21 cellular contexts compared by ENCODE assay signal in genomic region chr9:137989999-137990715, GRCh38.
DNase-seq lines count a peak whose midpoint lies in the region; ATAC-seq and TF ChIP-seq lines count a peak whose summit lies in the region.
"Had no signal": no experiment of that assay in that cellular context is flagged by ENCODE, and none has a peak within 500 bp of the region (broad histone marks: within the 10 kb centered on the region; RNA-seq: fewer than 3 reads in every experiment).

No MANE protein-coding gene starts in this region.

- intact Hi-C loops in A673 (cut with micrococcal nuclease; ENCODE audit: unreplicated experiment) (no loop called here), OCI-LY7 (cut with micrococcal nuclease; ENCODE audit: unreplicated experiment) (no loop called here)

- no peak overlapping the region for H2AK5ac ChIP-seq in mesenchymal stem cell (ENCODE audit: low read length, severe bottlenecking)

- H2BK12ac ChIP-seq in mesenchymal stem cell (ENCODE audit: low read length in 2 of 2) = no peak overlapping the region

- H3K36me3 ChIP-seq in A673 (ENCODE audit: insufficient read depth, low read length, poor library complexity, severe bottlenecking) (no peaks in the 10 kb centered on the region), OCI-LY7 (ENCODE audit: insufficient read depth, low read length) (no peaks in the 10 kb centered on the region), mesenchymal stem cell (ENCODE audit: control insufficient read depth in 1 of 2, insufficient read depth in 2 of 2, low read depth in 1 of 2, low read length in 2 of 2) (no peaks in the 10 kb centered on the region)
- H3K36me3 ChIP-seq: ovary had no signal

- H3K36me3 Mint-ChIP-seq in glutamatergic neuron (ENCODE audit: unreplicated experiment) = peaks cover 78% of the 10 kb centered on the region
- H3K36me3 Mint-ChIP-seq: CD4-positive, alpha-beta memory T cell; stimulated activated memory B cell treated with anti-CD40 and anti-IgM and Interleukin-4, amounts not matched to agents 10 μg/mL and 1 μg/mL and 100 μg/mL, for 72 hours had no signal

- BruUV-seq in A673 (replicated peaks; lab: Mats Ljungman, UMichigan) (no TSS peak), OCI-LY7 (replicated peaks; lab: Mats Ljungman, UMichigan) (no TSS peak)

- H3K4me1 Mint-ChIP-seq in glutamatergic neuron (ENCODE audit: low read depth, unreplicated experiment) = no peaks in the 10 kb centered on the region
- H3K4me1 Mint-ChIP-seq: stimulated activated memory B cell treated with anti-CD40 and anti-IgM and Interleukin-4, amounts not matched to agents 10 μg/mL and 1 μg/mL and 100 μg/mL, for 72 hours had no signal

- no peak overlapping the region for H3K9ac ChIP-seq in mesenchymal stem cell (ENCODE audit: low read length)

- H4K8ac ChIP-seq in mesenchymal stem cell (ENCODE audit: low read length) = no peak overlapping the region

- CTCF ChIA-PET in A673 (lab: Charles Lee) = no interaction called here
- CTCF ChIA-PET in OCI-LY7 (lab: Charles Lee; ENCODE audit: unreplicated experiment) = no interaction called here

- H3K4me3 ChIP-seq in A673 (ENCODE audit: low read depth, low read length, poor library complexity, severe bottlenecking) (no peak overlapping the region), OCI-LY7 (ENCODE audit: low read depth, low read length, poor library complexity, severe bottlenecking) (no peak overlapping the region), mesenchymal stem cell (ENCODE audit: insufficient read depth in 1 of 2, low read depth in 1 of 2, low read length in 2 of 2) (no peak overlapping the region)
- H3K4me3 ChIP-seq: lung, ovary had no signal

- WGBS in mesenchymal stem cell = 90% methylated on average over 8 of the region's 8 CpGs

- no peak overlapping the region for H2BK120ac ChIP-seq in mesenchymal stem cell (ENCODE audit: low read depth, low read length)

- H3K4me1 ChIP-seq in A673 (ENCODE audit: insufficient read depth, low read length, poor library complexity, severe bottlenecking) (peaks cover 12% of the 10 kb centered on the region), OCI-LY7 (ENCODE audit: insufficient read depth, low read length, poor library complexity, severe bottlenecking) (no peaks in the 10 kb centered on the region), mesenchymal stem cell (ENCODE audit: control insufficient read depth, insufficient read depth, low read depth, low read length) (no peaks in the 10 kb centered on the region)

- H3K27ac ChIP-seq in A673 (ENCODE audit: low read depth, low read length, poor library complexity, severe bottlenecking) (no peak overlapping the region), OCI-LY7 (ENCODE audit: low read depth, low read length, poor library complexity, severe bottlenecking) (no peak overlapping the region), mesenchymal stem cell (ENCODE audit: low read length, poor library complexity, severe bottlenecking) (no peak overlapping the region)
- H3K27ac ChIP-seq: ovary had no signal

- TF ChIP-seq CTCF in A673 (conservative IDR thresholded peaks at IDR 0.05; ENCODE audit: low read depth, low read length) (no peak), GM12872 (IDR thresholded peaks at IDR 0.05; ENCODE audit: insufficient read depth, low read depth, low read length) (0 out of 3 replicates have a peak, but pooled peaks have one; percentile 13), OCI-LY7 (conservative IDR thresholded peaks at IDR 0.05; ENCODE audit: low read length) (peak; percentile 65), glutamatergic neuron (IDR thresholded peaks at IDR 0.05; ENCODE audit: partially characterized antibody, unreplicated experiment) (no peak)

- H3K79me2 ChIP-seq in OCI-LY7 (ENCODE audit: insufficient read depth, low read depth, low read length) = no peaks in the 10 kb centered on the region

- DNase-seq in A673 (ENCODE audit: low spot score) = peak; percentile 21
- DNase-seq in OCI-LY7 (ENCODE audit: low spot score) = no peak
- DNase-seq in glutamatergic neuron = no peak
- DNase-seq in mesenchymal stem cell = no peak
- DNase-seq in NCI-H446 (lab: John Stamatoyannopoulos, UW) = no peak
- DNase-seq: activated gamma-delta T cell treated with Interleukin-2 at 50 U/mL for 16 hours; caudate nucleus; CD4-positive, alpha-beta memory T cell; DMS153; erythroblast; NCI-H1417 treated with DMSO at 0.1 percent for 48 hours; NCI-H526 treated with DMSO at 0.1 percent for 48 hours; PC-3; stimulated activated CD4-positive, alpha-beta T cell treated with anti-CD3 and anti-CD28 coated beads, Interleukin-1b, Interleukin-23, amount 100 ng/mL, for 48 hours had no signal

- H4K20me1 ChIP-seq in OCI-LY7 (ENCODE audit: insufficient read depth, low read length) = no peaks in the 10 kb centered on the region

- H3K14ac ChIP-seq in mesenchymal stem cell (ENCODE audit: low read length in 2 of 2) = no peak overlapping the region

- H3K9me3 Mint-ChIP-seq in glutamatergic neuron (ENCODE audit: unreplicated experiment) = peaks cover 49% of the 10 kb centered on the region
- H3K9me3 Mint-ChIP-seq: stimulated activated memory B cell treated with anti-CD40 and anti-IgM and Interleukin-4, amounts not matched to agents 10 μg/mL and 1 μg/mL and 100 μg/mL, for 72 hours; T-helper 1 cell treated with Interleukin-12 subunit alpha and Interleukin-12 subunit beta and Interleukin-4 antibody, amounts not matched to agents 30 μg/mL and 1 μg/mL, for 36 hours had no signal

- no peak overlapping the region for H2BK15ac ChIP-seq in mesenchymal stem cell (ENCODE audit: low read depth, poor library complexity, severe bottlenecking)

- no peak overlapping the region for H3K4ac ChIP-seq in mesenchymal stem cell (ENCODE audit: low read depth in 1 of 2, low read length in 2 of 2)

- H2AFZ ChIP-seq in OCI-LY7 (ENCODE audit: low read length) (no peak overlapping the region), mesenchymal stem cell (ENCODE audit: low read depth, low read length) (no peak overlapping the region)

- H3K27me3 ChIP-seq in A673 (replicated peaks; ENCODE audit: insufficient read depth, low read depth, low read length, poor library complexity) = peaks cover 49% of the 10 kb centered on the region
- H3K27me3 ChIP-seq in mesenchymal stem cell (ENCODE audit: control insufficient read depth in 1 of 2, insufficient read depth in 1 of 2, low read length in 2 of 2) = no peaks in the 10 kb centered on the region
- H3K27me3 ChIP-seq: ovary had no signal

- H3K23ac ChIP-seq in mesenchymal stem cell (ENCODE audit: low read length in 2 of 2) = no peak overlapping the region

- H3K27me3 Mint-ChIP-seq in glutamatergic neuron (ENCODE audit: unreplicated experiment) = peaks cover 16% of the 10 kb centered on the region

- H3K9me2 ChIP-seq in OCI-LY7 (ENCODE audit: insufficient read depth, low read length) = no peaks in the 10 kb centered on the region

- H3K4me2 ChIP-seq in OCI-LY7 (ENCODE audit: low read length) = no peak overlapping the region
- H3K4me2 ChIP-seq in mesenchymal stem cell (ENCODE audit: low read length, poor library complexity, severe bottlenecking) = no peak overlapping the region

- H3K9me3 ChIP-seq in A673 (ENCODE audit: low read depth, low read length, poor library complexity, severe bottlenecking) (no peaks in the 10 kb centered on the region), OCI-LY7 (ENCODE audit: low read length) (no peaks in the 10 kb centered on the region), mesenchymal stem cell (ENCODE audit: control insufficient read depth, low read length) (no peaks in the 10 kb centered on the region)
- H3K9me3 ChIP-seq: ovary had no signal

- ATAC-seq in GM21529 (IDR thresholded peaks at IDR 0.05; ENCODE audit: unreplicated experiment) (no peak), HG03135 (IDR thresholded peaks at IDR 0.05; ENCODE audit: unreplicated experiment) (no peak)
- ATAC-seq: PC-3; stimulated activated memory B cell treated with anti-CD40 and anti-IgM and Interleukin-4, amounts not matched to agents 10 μg/mL and 1 μg/mL and 100 μg/mL, for 72 hours had no signal

- POLR2A ChIA-PET in A673 (lab: Charles Lee; ENCODE audit: low non-redundant PET) = no interaction called here
- POLR2A ChIA-PET in OCI-LY7 (lab: Charles Lee) = no interaction called here

- no peak overlapping the region for H3K27ac Mint-ChIP-seq in glutamatergic neuron (ENCODE audit: unreplicated experiment)
- H3K27ac Mint-ChIP-seq: CD4-positive, alpha-beta memory T cell; stimulated activated memory B cell treated with anti-CD40 and anti-IgM and Interleukin-4, amounts not matched to agents 10 μg/mL and 1 μg/mL and 100 μg/mL, for 72 hours; T-helper 1 cell treated with Interleukin-12 subunit alpha and Interleukin-12 subunit beta and Interleukin-4 antibody, amounts not matched to agents 30 μg/mL and 1 μg/mL, for 36 hours had no signal

- H3K79me1 ChIP-seq in mesenchymal stem cell (replicated peaks; ENCODE audit: low read length, poor library complexity, severe bottlenecking) = no peaks in the 10 kb centered on the region

- H2BK5ac ChIP-seq in mesenchymal stem cell (ENCODE audit: low read depth, low read length, poor library complexity, severe bottlenecking) = no peak overlapping the region

- H4K91ac ChIP-seq in mesenchymal stem cell (ENCODE audit: low read length) = no peak overlapping the region

- no peak overlapping the region for H3K18ac ChIP-seq in mesenchymal stem cell (ENCODE audit: low read depth in 1 of 2, low read length in 2 of 2)

- H3K4me3 Mint-ChIP-seq in glutamatergic neuron (ENCODE audit: unreplicated experiment) = peak overlapping the region; percentile 5
- H3K4me3 Mint-ChIP-seq: CD4-positive, alpha-beta memory T cell; stimulated activated memory B cell treated with anti-CD40 and anti-IgM and Interleukin-4, amounts not matched to agents 10 μg/mL and 1 μg/mL and 100 μg/mL, for 72 hours; T-helper 1 cell treated with Interleukin-12 subunit alpha and Interleukin-12 subunit beta and Interleukin-4 antibody, amounts not matched to agents 30 μg/mL and 1 μg/mL, for 36 hours had no signal

Comparison
In these comparisons a context has a peak if more than half of its experiments do, and no peak if none do; other contexts are left out.
1. CTCF ChIP-seq: peak in GM12872 (single experiment) and OCI-LY7 (single experiment); none in A673 (single experiment) and glutamatergic neuron (single experiment).